Comparison of ENCODE assay signal across 1 cellular context in the genomic region with DNA sequence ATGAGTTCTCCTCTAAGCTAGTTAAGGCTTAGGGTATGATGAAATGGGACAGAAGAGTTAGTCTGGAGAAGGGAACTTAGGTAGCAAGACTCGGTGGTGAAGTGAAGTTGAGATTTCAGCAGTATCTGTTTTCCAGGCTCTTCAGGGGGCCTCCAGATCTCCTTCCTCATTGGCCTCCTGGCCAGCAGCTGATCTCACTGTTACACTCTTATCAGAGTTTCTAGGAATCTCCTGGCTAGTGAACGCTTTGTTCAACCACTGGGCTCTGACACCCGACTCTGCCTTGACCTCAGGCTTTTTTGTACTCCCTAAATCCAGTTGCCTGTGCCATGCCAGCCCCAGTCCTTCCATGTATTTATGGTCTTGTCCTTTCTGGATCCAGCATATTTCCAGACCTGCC.
TF ChIP-seq lines count a peak whose summit lies in the region.

No MANE protein-coding gene starts in this region.

TF ChIP-seq in K562, 482 proteins besides CTCF, POLR2A, EP300 and RAD21 (continues in another document):
- TF ChIP-seq USF1 (CRISPR knock-in tag; IDR thresholded peaks at IDR 0.05) (peak; percentile 56), ETS2 (tag; IDR thresholded peaks at IDR 0.05; ENCODE audit: borderline replicate concordance, poor library complexity, severe bottlenecking) (no peak), PURB (CRISPR knock-in tag; IDR thresholded peaks at IDR 0.05; ENCODE audit: low read depth) (no peak), SMAD4 (CRISPR knock-in tag; conservative IDR thresholded peaks at IDR 0.05) (0 out of 2 replicates have a peak, but pooled peaks have one; percentile 18), ETV1 (tag; conservative IDR thresholded peaks at IDR 0.05; ENCODE audit: low read depth) (no peak), CEBPB (tag; IDR thresholded peaks at IDR 0.05) (peak; percentile 35; the same call in 1 of the 2 replicates), CBFA2T3 (IDR thresholded peaks at IDR 0.05) (peak; percentile 54), ARID1B (IDR thresholded peaks at IDR 0.05) (peak; percentile 65), CHD2 (IDR thresholded peaks at IDR 0.05; ENCODE audit: low read depth, low read length) (no peak), TEAD4 (IDR thresholded peaks at IDR 0.05; ENCODE audit: low read length) (peak; percentile 60; the same call in 1 of the 2 replicates), TEAD4 (CRISPR knock-in tag; IDR thresholded peaks at IDR 0.05; ENCODE audit: borderline replicate concordance) (no peak), JUND (IDR thresholded peaks at IDR 0.05; ENCODE audit: borderline replicate concordance, low read depth, low read length) (peak; percentile 70; the same call in 1 of the 2 replicates), JUND (tag; IDR thresholded peaks at IDR 0.05; ENCODE audit: borderline replicate concordance, low read depth, low read length) (peak; percentile 65; the same call in 1 of the 3 replicates), ATF7 (IDR thresholded peaks at IDR 0.05) (peak; percentile 69), HMBOX1 (IDR thresholded peaks at IDR 0.05) (peak; percentile 96), RCOR1 (IDR thresholded peaks at IDR 0.05; ENCODE audit: borderline replicate concordance in 1 of 2, low read depth in 2 of 2, low read length in 2 of 2) (peak; percentile 26 to 94; a peak in 3 of 4 replicates), DIDO1 (tag; IDR thresholded peaks at IDR 0.05; ENCODE audit: low read depth) (no peak), CBFA2T2 (conservative IDR thresholded peaks at IDR 0.05) (peak; percentile 28; the same call in 1 of the 2 replicates), BRCA1 (IDR thresholded peaks at IDR 0.05) (no peak), BRCA1 (CRISPR knock-in tag; IDR thresholded peaks at IDR 0.05) (no peak), ZNF512 (tag; IDR thresholded peaks at IDR 0.05) (no peak), CBX8 (IDR thresholded peaks at IDR 0.05; ENCODE audit: borderline replicate concordance, extremely low read depth, low read depth, low read length, poor library complexity, severe bottlenecking) (no peak), SAFB2 (IDR thresholded peaks at IDR 0.05; ENCODE audit: borderline replicate concordance, low read depth, low read length, severe bottlenecking) (no peak), NFYB (IDR thresholded peaks at IDR 0.05; ENCODE audit: extremely low read depth, insufficient read length) (peak; percentile 6), ZFP36 (IDR thresholded peaks at IDR 0.05; ENCODE audit: low read depth, low read length, partially characterized antibody) (peak; percentile 3), ZNF24 (IDR thresholded peaks at IDR 0.05) (no peak), NRF1 (conservative IDR thresholded peaks at IDR 0.05 in 1 of 2, IDR thresholded peaks at IDR 0.05 in 1 of 2) (0 out of 4 replicates have a peak, but pooled peaks of 1 of the 2 experiments have one; percentile 8), ZNF140 (CRISPR knock-in tag; IDR thresholded peaks at IDR 0.05) (no peak), BDP1 (IDR thresholded peaks at IDR 0.05; ENCODE audit: insufficient read depth, insufficient read length) (no peak), NCOA4 (IDR thresholded peaks at IDR 0.05; ENCODE audit: partially characterized antibody) (no peak), HDAC2 (IDR thresholded peaks at IDR 0.05) (peak; percentile 87), ATF1 (CRISPR knock-in tag; IDR thresholded peaks at IDR 0.05) (no peak), ATF1 (tag; IDR thresholded peaks at IDR 0.05) (0 out of 2 replicates have a peak, but pooled peaks have one; percentile 21), CREM (IDR thresholded peaks at IDR 0.05; ENCODE audit: low read depth) (0 out of 2 replicates have a peak, but pooled peaks have one; percentile 16), CCNT2 (IDR thresholded peaks at IDR 0.05; ENCODE audit: borderline replicate concordance, extremely low read depth, insufficient read length, low read depth, low read length) (peak; percentile 71), SOX6 (IDR thresholded peaks at IDR 0.05) (peak; percentile 82), USF2 (CRISPR knock-in tag; IDR thresholded peaks at IDR 0.05) (peak; percentile 77), NR2F6 (CRISPR knock-in tag; IDR thresholded peaks at IDR 0.05) (no peak), MTA3 (IDR thresholded peaks at IDR 0.05; ENCODE audit: borderline replicate concordance) (0 out of 2 replicates have a peak, but pooled peaks have one; percentile 25), NFE2 (IDR thresholded peaks at IDR 0.05; ENCODE audit: low read depth) (no peak), CTBP1 (IDR thresholded peaks at IDR 0.05; ENCODE audit: borderline replicate concordance) (peak; percentile 45; the same call in 1 of the 2 replicates), MEIS2 (IDR thresholded peaks at IDR 0.05; ENCODE audit: partially characterized antibody) (no peak), PHF20 (IDR thresholded peaks at IDR 0.05; ENCODE audit: partially characterized antibody) (no peak), CXXC5 (CRISPR knock-in tag; IDR thresholded peaks at IDR 0.05) (peak; percentile 51), ZNF57 (CRISPR knock-in tag; IDR thresholded peaks at IDR 0.05) (no peak), GTF2A2 (tag; IDR thresholded peaks at IDR 0.05) (no peak), NFIC (IDR thresholded peaks at IDR 0.05) (no peak), HMGN3 (IDR thresholded peaks at IDR 0.05; ENCODE audit: borderline replicate concordance, extremely low read depth, insufficient read length, low read depth, low read length) (peak; percentile 30), HDAC1 (IDR thresholded peaks at IDR 0.05) (0 out of 4 replicates have a peak, but pooled peaks of 1 of the 2 experiments have one; percentile 16), ZNF766 (CRISPR knock-in tag; conservative IDR thresholded peaks at IDR 0.05) (peak; percentile 60; the same call in 1 of the 2 replicates), SMARCA4 (IDR thresholded peaks at IDR 0.05) (peak; percentile 43; the same call in 1 of the 2 replicates), ZZZ3 (IDR thresholded peaks at IDR 0.05) (no peak), REST (CRISPR knock-in tag; IDR thresholded peaks at IDR 0.05; ENCODE audit: low read depth) (no peak), KDM1A (IDR thresholded peaks at IDR 0.05) (peak; percentile 36 to 68; a peak in 2 of 4 replicates), ARNT (IDR thresholded peaks at IDR 0.05) (no peak), CEBPG (CRISPR knock-in tag; IDR thresholded peaks at IDR 0.05) (0 out of 2 replicates have a peak, but pooled peaks have one; percentile 14), CEBPG (tag; conservative IDR thresholded peaks at IDR 0.05 in 1 of 2, IDR thresholded peaks at IDR 0.05 in 1 of 2) (no peak), ZKSCAN1 (IDR thresholded peaks at IDR 0.05; ENCODE audit: low read depth, low read length) (no peak), STAT5A (IDR thresholded peaks at IDR 0.05; ENCODE audit: borderline replicate concordance, low read length) (peak; percentile 78), TAL1 (IDR thresholded peaks at IDR 0.05) (peak; percentile 13; the same call in 1 of the 2 replicates), ZBTB8A (IDR thresholded peaks at IDR 0.05; ENCODE audit: partially characterized antibody) (no peak), TCF3 (CRISPR knock-in tag; IDR thresholded peaks at IDR 0.05) (peak; percentile 52), DMBX1 (CRISPR knock-in tag; IDR thresholded peaks at IDR 0.05; ENCODE audit: borderline replicate concordance) (peak; percentile 50; the same call in 1 of the 2 replicates), RAD51 (IDR thresholded peaks at IDR 0.05; ENCODE audit: borderline replicate concordance, low read depth) (no peak)
- TF ChIP-seq, protein P1, sequence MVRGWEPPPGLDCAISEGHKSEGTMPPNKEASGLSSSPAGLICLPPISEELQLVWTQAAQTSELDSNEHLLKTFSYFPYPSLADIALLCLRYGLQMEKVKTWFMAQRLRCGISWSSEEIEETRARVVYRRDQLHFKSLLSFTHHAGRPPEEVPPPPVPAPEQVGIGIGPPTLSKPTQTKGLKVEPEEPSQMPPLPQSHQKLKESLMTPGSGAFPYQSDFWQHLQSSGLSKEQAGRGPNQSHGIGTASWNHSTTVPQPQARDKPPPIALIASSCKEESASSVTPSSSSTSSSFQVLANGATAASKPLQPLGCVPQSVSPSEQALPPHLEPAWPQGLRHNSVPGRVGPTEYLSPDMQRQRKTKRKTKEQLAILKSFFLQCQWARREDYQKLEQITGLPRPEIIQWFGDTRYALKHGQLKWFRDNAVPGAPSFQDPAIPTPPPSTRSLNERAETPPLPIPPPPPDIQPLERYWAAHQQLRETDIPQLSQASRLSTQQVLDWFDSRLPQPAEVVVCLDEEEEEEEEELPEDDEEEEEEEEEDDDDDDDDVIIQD (CRISPR knock-in tag; IDR thresholded peaks at IDR 0.05), result no peak
- TF ChIP-seq, protein P2, sequence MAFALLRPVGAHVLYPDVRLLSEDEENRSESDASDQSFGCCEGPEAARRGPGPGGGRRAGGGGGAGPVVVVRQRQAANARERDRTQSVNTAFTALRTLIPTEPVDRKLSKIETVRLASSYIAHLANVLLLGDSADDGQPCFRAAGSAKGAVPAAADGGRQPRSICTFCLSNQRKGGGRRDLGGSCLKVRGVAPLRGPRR (CRISPR knock-in tag; IDR thresholded peaks at IDR 0.05), result no peak
- TF ChIP-seq, protein P3, sequence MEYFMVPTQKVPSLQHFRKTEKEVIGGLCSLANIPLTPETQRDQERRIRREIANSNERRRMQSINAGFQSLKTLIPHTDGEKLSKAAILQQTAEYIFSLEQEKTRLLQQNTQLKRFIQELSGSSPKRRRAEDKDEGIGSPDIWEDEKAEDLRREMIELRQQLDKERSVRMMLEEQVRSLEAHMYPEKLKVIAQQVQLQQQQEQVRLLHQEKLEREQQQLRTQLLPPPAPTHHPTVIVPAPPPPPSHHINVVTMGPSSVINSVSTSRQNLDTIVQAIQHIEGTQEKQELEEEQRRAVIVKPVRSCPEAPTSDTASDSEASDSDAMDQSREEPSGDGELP (CRISPR knock-in tag; IDR thresholded peaks at IDR 0.05; ENCODE audit: borderline replicate concordance), result peak; percentile 75
- TF ChIP-seq, protein P4, sequence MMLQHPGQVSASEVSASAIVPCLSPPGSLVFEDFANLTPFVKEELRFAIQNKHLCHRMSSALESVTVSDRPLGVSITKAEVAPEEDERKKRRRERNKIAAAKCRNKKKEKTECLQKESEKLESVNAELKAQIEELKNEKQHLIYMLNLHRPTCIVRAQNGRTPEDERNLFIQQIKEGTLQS (IDR thresholded peaks at IDR 0.05), result 0 out of 2 replicates have a peak, but pooled peaks have one; percentile 53
- TF ChIP-seq, protein P4 (CRISPR knock-in tag; conservative IDR thresholded peaks at IDR 0.05), result no peak
